In genomic region chr19:30539981-30540380, GRCh38 we compare ENCODE assay signal across 18 cellular contexts.
A peak's percentile ranks its signal among the peaks of the same experiment; 100 is the strongest.
DNase-seq lines count a peak whose midpoint lies in the region; ATAC-seq and TF ChIP-seq lines count a peak whose summit lies in the region.
"Had no signal": no experiment of that assay in that cellular context is flagged by ENCODE, and none has a peak within 500 bp of the region (broad histone marks: within the 10 kb centered on the region; RNA-seq: fewer than 3 reads in every experiment).

No MANE protein-coding gene starts in this region.

- peaks cover 14% of the 10 kb centered on the region for H3K27me3 Mint-ChIP-seq in type B pancreatic cell

- H3K36me3 Mint-ChIP-seq in type B pancreatic cell, result no peaks in the 10 kb centered on the region
- H3K36me3 Mint-ChIP-seq: CD8-positive, alpha-beta T cell had no signal

- no peaks in the 10 kb centered on the region for H3K9me2 ChIP-seq in OCI-LY7 (ENCODE audit: insufficient read depth, low read length)

- H4K20me1 ChIP-seq in BLaER1 treated with 17β-estradiol and CSF1 and Interleukin-3, amounts not matched to agents 10 nM and 100 nM, result no peaks in the 10 kb centered on the region
- no peaks in the 10 kb centered on the region for H4K20me1 ChIP-seq in OCI-LY7 (ENCODE audit: insufficient read depth, low read length)
- H4K20me1 ChIP-seq: BLaER1 had no signal

- no peaks in the 10 kb centered on the region for H3K4me1 Mint-ChIP-seq in type B pancreatic cell (ENCODE audit: unreplicated experiment)

- H3K4me3 Mint-ChIP-seq in type B pancreatic cell, result no peak overlapping the region
- H3K4me3 Mint-ChIP-seq: CD4-positive, alpha-beta T cell; CD8-positive, alpha-beta T cell had no signal

- peaks cover 13 to 23% (median 17%) of the 10 kb centered on the region in 10 experiments for H3K4me1 ChIP-seq in BLaER1 treated with 17β-estradiol and CSF1 and Interleukin-3, amounts not matched to agents 10 nM and 100 nM
- H3K4me1 ChIP-seq in OCI-LY7 (ENCODE audit: insufficient read depth, low read length, poor library complexity, severe bottlenecking), result peaks cover 40% of the 10 kb centered on the region
- H3K4me1 ChIP-seq: BE2C, Caco-2 had no signal

- DNase-seq in OCI-LY7 (ENCODE audit: low spot score) (no peak), mesenteric fat pad (ENCODE audit: low spot score) (peak; percentile 45), sciatic nerve (ENCODE audit: low spot score) (peak; percentile 54), type B pancreatic cell (ENCODE audit: extremely low spot score, unreplicated experiment) (no peak), HT-29 (ENCODE audit: low spot score) (no peak)
- DNase-seq: 8988T; ACHN; BE2C; Caco-2; Calu3; CD4-positive, alpha-beta T cell; CD8-positive, alpha-beta T cell; DMS79 treated with DMSO at 0.1 percent for 48 hours; GF-D8 had no signal

- H2AFZ ChIP-seq in OCI-LY7 (ENCODE audit: low read length), result no peak overlapping the region

- H3K36me3 ChIP-seq in BLaER1 treated with 17β-estradiol and CSF1 and Interleukin-3, amounts not matched to agents 10 nM and 100 nM, result no peaks in the 10 kb centered on the region
- H3K36me3 ChIP-seq in OCI-LY7 (ENCODE audit: insufficient read depth, low read length), result no peaks in the 10 kb centered on the region
- H3K36me3 ChIP-seq: BLaER1 had no signal

- ATAC-seq in sciatic nerve, result no peak
- ATAC-seq in GM21423 (IDR thresholded peaks at IDR 0.05; ENCODE audit: unreplicated experiment), result no peak
- ATAC-seq: CD8-positive, alpha-beta T cell had no signal

- no TSS peak for BruUV-seq in OCI-LY7 (replicated peaks; lab: Mats Ljungman, UMichigan)

- TF ChIP-seq CTCF in OCI-LY7 (conservative IDR thresholded peaks at IDR 0.05; ENCODE audit: low read length) (no peak), type B pancreatic cell (conservative IDR thresholded peaks at IDR 0.05) (no peak)

- no peak overlapping the region for H3K27ac Mint-ChIP-seq in type B pancreatic cell
- H3K27ac Mint-ChIP-seq: CD4-positive, alpha-beta T cell; CD8-positive, alpha-beta T cell had no signal

- H3K9ac ChIP-seq in BLaER1 treated with 17β-estradiol and CSF1 and Interleukin-3, amounts not matched to agents 10 nM and 100 nM, result peak overlapping the region in 1 of 11 experiments; percentile 16; a peak in 1 of 22 replicates
- H3K9ac ChIP-seq: BLaER1 had no signal

- CTCF ChIA-PET in OCI-LY7 (lab: Charles Lee; ENCODE audit: unreplicated experiment), result no interaction called here

- peak overlapping the region in 7 of 11 experiments; percentile 21 to 59 (median 35); a peak in 10 of 22 replicates for H3K27ac ChIP-seq in BLaER1 treated with 17β-estradiol and CSF1 and Interleukin-3, amounts not matched to agents 10 nM and 100 nM
- peak overlapping the region; percentile 68 for H3K27ac ChIP-seq in OCI-LY7 (ENCODE audit: low read depth, low read length, poor library complexity, severe bottlenecking)
- H3K27ac ChIP-seq: BLaER1, C4-2B had no signal

- no peaks in the 10 kb centered on the region for H3K27me3 ChIP-seq in BLaER1 treated with 17β-estradiol and CSF1 and Interleukin-3, amounts not matched to agents 10 nM and 100 nM
- H3K27me3 ChIP-seq: BE2C, BLaER1 had no signal

- peak overlapping the region; percentile 58 to 91 (median 76) for H3K4me2 ChIP-seq in BLaER1 treated with 17β-estradiol and CSF1 and Interleukin-3, amounts not matched to agents 10 nM and 100 nM
- H3K4me2 ChIP-seq in OCI-LY7 (ENCODE audit: low read length), result peak overlapping the region; percentile 39; the same call in 1 of the 2 replicates

- intact Hi-C loops in OCI-LY7 (cut with micrococcal nuclease; ENCODE audit: unreplicated experiment), result loop anchor here (5.0 kb wide), 1 partner anchor 613 kb away; no protein-coding TSS in a partner anchor
- intact Hi-C loops in sciatic nerve (cut with DNase I), result no loop called here

- peaks cover 0 to 8% (median 0%) of the 10 kb centered on the region in 11 experiments; a peak in 2 of 22 replicates for H3K9me3 ChIP-seq in BLaER1 treated with 17β-estradiol and CSF1 and Interleukin-3, amounts not matched to agents 10 nM and 100 nM (replicated peaks in 1 of 11)
- H3K9me3 ChIP-seq in OCI-LY7 (ENCODE audit: low read length), result no peaks in the 10 kb centered on the region
- H3K9me3 ChIP-seq: BE2C, BLaER1, Caco-2 had no signal

- no peaks in the 10 kb centered on the region for H3K79me2 ChIP-seq in OCI-LY7 (ENCODE audit: insufficient read depth, low read depth, low read length)

- no peaks in the 10 kb centered on the region for H3K9me3 Mint-ChIP-seq in type B pancreatic cell
- H3K9me3 Mint-ChIP-seq: CD4-positive, alpha-beta T cell; CD8-positive, alpha-beta T cell had no signal

- POLR2A ChIA-PET in OCI-LY7 (lab: Charles Lee), result interaction anchor here (1.0 kb wide), 1 partner anchor 11 kb away, joined by 3 read pairs; no protein-coding TSS in a partner anchor

- no peak overlapping the region for H3K4me3 ChIP-seq in BLaER1 treated with 17β-estradiol and CSF1 and Interleukin-3, amounts not matched to agents 10 nM and 100 nM
- H3K4me3 ChIP-seq in OCI-LY7 (ENCODE audit: low read depth, low read length, poor library complexity, severe bottlenecking), result no peak overlapping the region
- H3K4me3 ChIP-seq: BLaER1 had no signal

Comparison
In these comparisons a context has a peak if more than half of its experiments do, and no peak if none do; other contexts are left out.
1. DNase-seq: peak in mesenteric fat pad (single experiment) and sciatic nerve (single experiment); none in OCI-LY7 (single experiment), type B pancreatic cell (single experiment) and HT-29 (single experiment).